In the genomic region with DNA sequence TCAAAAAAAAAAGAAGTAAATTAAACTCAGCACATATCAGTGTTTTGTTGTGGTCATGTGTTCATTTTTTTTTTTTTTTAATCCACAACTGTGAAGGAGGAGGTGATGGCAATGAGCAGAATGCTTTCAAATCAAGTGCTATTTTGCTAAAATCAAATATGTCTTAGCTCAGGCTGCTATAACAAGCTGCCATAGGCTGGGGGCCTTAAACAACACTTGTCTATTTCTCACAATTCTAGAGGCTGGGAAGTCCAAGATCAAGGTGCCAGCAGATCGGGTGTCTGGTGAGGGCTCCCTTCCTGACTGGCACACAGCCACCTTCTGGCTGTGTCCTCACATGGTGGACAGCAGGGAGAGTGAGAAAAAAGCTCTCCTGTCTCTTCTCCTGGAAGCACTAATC, we compare ENCODE assay signal across 10 cellular contexts.
DNase-seq lines count a peak whose midpoint lies in the region; ATAC-seq, FAIRE-seq and TF ChIP-seq lines count a peak whose summit lies in the region.
"Had no signal": no experiment of that assay in that cellular context is flagged by ENCODE, and none has a peak within 500 bp of the region (broad histone marks: within the 10 kb centered on the region; RNA-seq: fewer than 3 reads in every experiment).

No MANE protein-coding gene starts in this region.

- intact Hi-C loops in esophagus muscularis mucosa (cut with DNase I), result no loop called here

- POLR2A ChIA-PET in activated naive CD8-positive, alpha-beta T cell treated with anti-CD3 and anti-CD28 coated beads, Interleukin-2, amount 10 ng/mL, durations not matched to agents 7 days and 5 days (lab: Charles Lee), result interaction anchor here (0.7 to 4.6 kb wide), 6 partner anchors 12 to 308 kb away, joined by 3 to 33 read pairs (median 8); a partner anchor contains a TSS

- TF ChIP-seq EP300 in upper lobe of left lung (IDR thresholded peaks at IDR 0.05) (no peak), esophagus muscularis mucosa (IDR thresholded peaks at IDR 0.05) (no peak)

- H3K4me3 ChIP-seq in upper lobe of left lung (peak overlapping the region in 1 of 4 donors; percentile 16), esophagus muscularis mucosa (no peak overlapping the region)
- H3K4me3 ChIP-seq: HAP-1, K562 had no signal

- 29 to 40% methylated on average over 1 of the region's 1 CpG for WGBS in upper lobe of left lung, 2 donors
- WGBS in esophagus muscularis mucosa, result 100% methylated on average over 1 of the region's 1 CpG

- TF ChIP-seq POLR2A in upper lobe of left lung (IDR thresholded peaks at IDR 0.05) (no peak), esophagus muscularis mucosa (IDR thresholded peaks at IDR 0.05; ENCODE audit: low read depth) (no peak), H54 (IDR thresholded peaks at IDR 0.05; ENCODE audit: low read depth, low read length) (no peak)

- H3K27ac ChIP-seq in upper lobe of left lung (peak overlapping the region; percentile 62 to 83 (median 78)), esophagus muscularis mucosa (replicated peaks in 1 of 4) (no peak overlapping the region)

- H3K36me3 Mint-ChIP-seq in activated T-cell treated with anti-CD3 and anti-CD28 coated beads, Interleukin-2, amount 50 U/mL, for 72 hours (ENCODE audit: insufficient read depth in 2 of 2), result peaks cover 15 to 31% of the 10 kb centered on the region in 2 donors
- peaks cover 47% of the 10 kb centered on the region for H3K36me3 Mint-ChIP-seq in activated naive CD8-positive, alpha-beta T cell treated with anti-CD3 and anti-CD28 coated beads, Interleukin-2, amount 10 ng/mL, durations not matched to agents 7 days and 5 days
- H3K36me3 Mint-ChIP-seq in memory B cell, result peaks cover 31% of the 10 kb centered on the region

- H3K9me3 Mint-ChIP-seq in activated T-cell treated with anti-CD3 and anti-CD28 coated beads, Interleukin-2, amount 50 U/mL, for 72 hours, result peaks cover 4 to 5% of the 10 kb centered on the region in 2 donors
- H3K9me3 Mint-ChIP-seq in activated naive CD8-positive, alpha-beta T cell treated with anti-CD3 and anti-CD28 coated beads, Interleukin-2, amount 10 ng/mL, durations not matched to agents 7 days and 5 days, result peaks cover 4% of the 10 kb centered on the region
- H3K9me3 Mint-ChIP-seq in memory B cell, result peaks cover 2% of the 10 kb centered on the region

- H3K4me1 ChIP-seq in upper lobe of left lung (peaks cover 7 to 44% (median 20%) of the 10 kb centered on the region in 4 donors), esophagus muscularis mucosa (peaks cover 0 to under 1% (median 0%) of the 10 kb centered on the region in 4 donors)

- H3K27me3 ChIP-seq in upper lobe of left lung (no peaks in the 10 kb centered on the region), esophagus muscularis mucosa (no peaks in the 10 kb centered on the region)

- H3K4me1 Mint-ChIP-seq in activated T-cell treated with anti-CD3 and anti-CD28 coated beads, Interleukin-2, amount 50 U/mL, for 72 hours (ENCODE audit: low read depth), result peaks cover 98% of the 10 kb centered on the region
- H3K4me1 Mint-ChIP-seq in activated naive CD8-positive, alpha-beta T cell treated with anti-CD3 and anti-CD28 coated beads, Interleukin-2, amount 10 ng/mL, durations not matched to agents 7 days and 5 days, result peaks cover 68% of the 10 kb centered on the region
- peaks cover 61% of the 10 kb centered on the region for H3K4me1 Mint-ChIP-seq in memory B cell

- H3K36me3 ChIP-seq in upper lobe of left lung (peaks cover 0 to 5% (median 0%) of the 10 kb centered on the region in 4 donors), esophagus muscularis mucosa (no peaks in the 10 kb centered on the region)
- H3K36me3 ChIP-seq: HAP-1 had no signal

- ATAC-seq in activated T-cell treated with anti-CD3 and anti-CD28 coated beads, Interleukin-2, amount 50 U/mL, for 72 hours (replicated peaks in 1 of 2), result no peak
- no peak for ATAC-seq in activated naive CD8-positive, alpha-beta T cell treated with anti-CD3 and anti-CD28 coated beads, Interleukin-2, amount 10 ng/mL, durations not matched to agents 7 days and 5 days (ENCODE audit: low read depth)
- ATAC-seq in memory B cell (ENCODE audit: low read depth) (no peak), upper lobe of left lung (ENCODE audit: low FRiP score in 2 of 2) (no peak)
- ATAC-seq: K562 had no signal

- DNase-seq in activated T-cell treated with anti-CD3 and anti-CD28 coated beads, Interleukin-2, amount 50 U/mL, for 72 hours, result no peak
- DNase-seq in activated T-cell treated with anti-CD3 and anti-CD28 coated beads, Interleukin-2, amount 50 U/mL, for 48 hours, result no peak
- no peak for DNase-seq in activated naive CD8-positive, alpha-beta T cell treated with anti-CD3 and anti-CD28 coated beads, Interleukin-2, amount 10 ng/mL, durations not matched to agents 7 days and 5 days
- DNase-seq in memory B cell (ENCODE audit: low spot score in 2 of 2), result no peak
- DNase-seq in upper lobe of left lung, result no peak
- no peak for DNase-seq in esophagus muscularis mucosa (ENCODE audit: extremely low spot score)
- DNase-seq in OCI-M1 (lab: John Stamatoyannopoulos, UW), result no peak
- DNase-seq in H54 (ENCODE audit: insufficient read length, low spot score), result no peak

- peak overlapping the region; percentile 98 for H3K27ac Mint-ChIP-seq in activated T-cell treated with anti-CD3 and anti-CD28 coated beads, Interleukin-2, amount 50 U/mL, for 72 hours
- H3K27ac Mint-ChIP-seq in activated naive CD8-positive, alpha-beta T cell treated with anti-CD3 and anti-CD28 coated beads, Interleukin-2, amount 10 ng/mL, durations not matched to agents 7 days and 5 days, result peak overlapping the region; percentile 97
- peak overlapping the region; percentile 96 for H3K27ac Mint-ChIP-seq in memory B cell

- FAIRE-seq in H54 (lab: Jason Lieb, UNC), result no peak
- FAIRE-seq: K562 had no signal

- TF ChIP-seq CTCF in upper lobe of left lung (IDR thresholded peaks at IDR 0.05) (no peak), esophagus muscularis mucosa (IDR thresholded peaks at IDR 0.05) (no peak)

- peak overlapping the region; percentile 80 to 93 for H3K4me3 Mint-ChIP-seq in activated T-cell treated with anti-CD3 and anti-CD28 coated beads, Interleukin-2, amount 50 U/mL, for 72 hours
- H3K4me3 Mint-ChIP-seq in activated naive CD8-positive, alpha-beta T cell treated with anti-CD3 and anti-CD28 coated beads, Interleukin-2, amount 10 ng/mL, durations not matched to agents 7 days and 5 days, result peak overlapping the region; percentile 87
- peak overlapping the region; percentile 51 for H3K4me3 Mint-ChIP-seq in memory B cell

- H3K9me3 ChIP-seq in upper lobe of left lung, result no peaks in the 10 kb centered on the region
- no peaks in the 10 kb centered on the region for H3K9me3 ChIP-seq in esophagus muscularis mucosa
- H3K9me3 ChIP-seq: HAP-1 had no signal

- no peaks in the 10 kb centered on the region for H3K27me3 Mint-ChIP-seq in activated T-cell treated with anti-CD3 and anti-CD28 coated beads, Interleukin-2, amount 50 U/mL, for 72 hours (ENCODE audit: low read depth)
- no peaks in the 10 kb centered on the region for H3K27me3 Mint-ChIP-seq in activated naive CD8-positive, alpha-beta T cell treated with anti-CD3 and anti-CD28 coated beads, Interleukin-2, amount 10 ng/mL, durations not matched to agents 7 days and 5 days
- H3K27me3 Mint-ChIP-seq in memory B cell, result no peaks in the 10 kb centered on the region

Comparison
In these comparisons a context has a peak if more than half of its experiments do, and no peak if none do; other contexts are left out.
1. H3K27ac ChIP-seq: peak in upper lobe of left lung (4 of 4); none in esophagus muscularis mucosa (0 of 4).
2. Peak in every context shown above with its lines, with median percentiles within 50 percentile points of each other: H3K27ac Mint-ChIP-seq and H3K4me3 Mint-ChIP-seq.